In the genomic region with DNA sequence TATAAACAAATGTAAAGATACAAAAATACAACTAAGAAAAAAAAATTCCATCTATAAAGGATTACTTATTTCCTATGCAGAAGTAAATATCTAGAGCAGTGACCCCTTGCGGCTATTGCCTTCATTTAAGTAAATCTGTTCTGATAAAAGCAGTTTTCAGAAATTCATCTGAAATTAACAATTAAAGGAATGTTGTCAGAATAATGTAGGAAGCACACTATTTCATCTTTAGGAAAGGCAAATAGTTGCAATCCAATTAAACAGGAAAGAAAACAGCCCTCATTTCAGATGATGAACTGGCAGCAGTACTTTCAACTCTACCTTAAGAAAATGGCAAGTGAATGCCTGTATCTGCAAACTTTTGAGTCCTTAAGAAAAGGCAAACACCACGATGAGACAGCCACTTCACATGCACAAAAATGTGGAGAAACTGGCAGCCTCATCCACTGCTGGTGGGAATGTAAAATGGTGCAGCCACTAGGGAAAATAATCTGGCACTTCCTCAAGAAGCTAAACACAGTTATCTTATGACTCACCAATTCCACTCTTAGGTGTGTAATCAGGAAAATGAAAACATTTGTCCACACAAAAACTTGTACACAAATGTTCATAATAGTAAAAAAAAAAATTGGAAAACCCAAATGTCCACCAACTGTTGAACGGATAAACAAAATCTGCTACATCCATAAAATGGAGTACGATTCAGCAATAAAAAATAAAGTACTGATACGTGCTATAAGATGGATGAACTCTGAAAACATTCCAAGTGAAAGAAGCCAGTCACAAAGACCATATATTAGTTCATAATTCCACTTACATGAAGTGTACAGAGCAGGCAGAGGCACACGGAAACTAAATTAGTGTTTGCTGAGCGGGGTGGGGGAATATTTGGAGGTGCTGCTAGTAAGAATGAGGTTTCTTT, we compare ENCODE assay signal across 8 cellular contexts. TPM values are rescaled to one million over a fixed set of nuclear protein-coding genes. Genes with fewer than 3 reads are reported as not detected.
DNase-seq lines count a peak whose midpoint lies in the region; TF ChIP-seq lines count a peak whose summit lies in the region.

No MANE protein-coding gene starts in this region.

- H3K27ac Mint-ChIP-seq in activated CD4-positive, alpha-beta memory T cell treated with anti-CD3 and anti-CD28 coated beads for 36 hours = no peak overlapping the region

- peak; percentile 40 for TF ChIP-seq CTCF in astrocyte of the spinal cord (IDR thresholded peaks at IDR 0.05; ENCODE audit: low read depth, low read length)
- TF ChIP-seq CTCF in liver (IDR thresholded peaks at IDR 0.05; ENCODE audit: low read depth, low read length, missing input control) = peak; percentile 7
- TF ChIP-seq CTCF in uterus (IDR thresholded peaks at IDR 0.05) = peak in 2 of 4 experiments; percentile 18

- peaks cover 5 to 34% (median 10%) of the 10 kb centered on the region in 4 donors for H3K4me1 ChIP-seq in liver (ENCODE audit: control insufficient read depth in 4 of 4, insufficient read depth in 4 of 4, low read length in 3 of 4)
- H3K4me1 ChIP-seq in uterus = peaks cover 0 to 4% of the 10 kb centered on the region in 2 donors

- in situ Hi-C loops in astrocyte of the spinal cord (cut with HindIII; ENCODE audit: low sequenced_read_pairs) = no loop called here

- H3K27ac ChIP-seq in liver (ENCODE audit: low read depth in 1 of 2, low read length in 2 of 2) (peak overlapping the region; percentile 97 to 100), uterus (peak overlapping the region; percentile 97 to 99)

- peak overlapping the region; percentile 59 for H3K4me3 ChIP-seq in Jurkat, Clone E6-1 (ENCODE audit: low read length)
- H3K4me3 ChIP-seq in astrocyte of the spinal cord (ENCODE audit: low read depth, low read length) (peak overlapping the region; percentile 92), liver (ENCODE audit: low read depth in 1 of 3, low read length in 3 of 3) (peak overlapping the region; percentile 68 to 99 (median 81)), uterus (peak overlapping the region; percentile 68 to 76)

- intact Hi-C loops in uterus (cut with DNase I; ENCODE audit: low total_unique reads) = no loop called here
- intact Hi-C loops in activated CD4-positive, alpha-beta memory T cell treated with anti-CD3 and anti-CD28 coated beads for 36 hours (cut with micrococcal nuclease) = loop anchor here (2.0 kb wide), 1 partner anchor 46 kb away; no protein-coding TSS in a partner anchor

- H3K4me1 Mint-ChIP-seq in activated CD4-positive, alpha-beta memory T cell treated with anti-CD3 and anti-CD28 coated beads for 36 hours (ENCODE audit: low read depth) = peaks cover 30% of the 10 kb centered on the region

- no peak for TF ChIP-seq POLR2A in uterus (IDR thresholded peaks at IDR 0.05)

- no peaks in the 10 kb centered on the region for H3K27me3 Mint-ChIP-seq in activated CD4-positive, alpha-beta memory T cell treated with anti-CD3 and anti-CD28 coated beads for 36 hours

- no peaks in the 10 kb centered on the region for H3K9me3 ChIP-seq in liver (ENCODE audit: control insufficient read depth in 4 of 4, low read length in 3 of 4)
- no peaks in the 10 kb centered on the region for H3K9me3 ChIP-seq in uterus

- peaks cover 35% of the 10 kb centered on the region for H3K36me3 Mint-ChIP-seq in activated CD4-positive, alpha-beta memory T cell treated with anti-CD3 and anti-CD28 coated beads for 36 hours

- DNase-seq in EL = peak; percentile 85
- DNase-seq in Jurkat, Clone E6-1 (ENCODE audit: low read depth, low spot score) = no peak
- DNase-seq in astrocyte of the spinal cord (ENCODE audit: low read depth, low spot score) = peak; percentile 88
- no peak for DNase-seq in uterus
- no peak for DNase-seq in OCI-M2 (lab: John Stamatoyannopoulos, UW; ENCODE audit: unreplicated experiment)
- DNase-seq in NCI-H774 (lab: John Stamatoyannopoulos, UW) = no peak
- DNase-seq in activated CD4-positive, alpha-beta memory T cell treated with anti-CD3 and anti-CD28 coated beads for 36 hours = no peak

- H3K9ac ChIP-seq in liver (ENCODE audit: low read depth in 1 of 2, low read length in 2 of 2) = peak overlapping the region in 1 of 2 donors; percentile 95

- POLR2A ChIA-PET in activated CD4-positive, alpha-beta memory T cell treated with anti-CD3 and anti-CD28 coated beads for 36 hours (lab: Charles Lee) = interaction anchor here (3.9 kb wide), 1 partner anchor 114 kb away, joined by 21 read pairs; no protein-coding TSS in a partner anchor

- H3K27me3 ChIP-seq in liver (ENCODE audit: control insufficient read depth in 4 of 4, insufficient read depth in 4 of 4, low read length in 3 of 4) (no peaks in the 10 kb centered on the region), uterus (no peaks in the 10 kb centered on the region)

- no peaks in the 10 kb centered on the region for H3K9me3 Mint-ChIP-seq in activated CD4-positive, alpha-beta memory T cell treated with anti-CD3 and anti-CD28 coated beads for 36 hours

- 57% methylated on average over 7 of the region's 7 CpGs for WGBS in liver

- TF ChIP-seq RAD21 in liver (IDR thresholded peaks at IDR 0.05) = peak in 1 of 2 donors; percentile 25

- CTCF ChIA-PET in activated CD4-positive, alpha-beta memory T cell treated with anti-CD3 and anti-CD28 coated beads for 36 hours (lab: Charles Lee) = interaction anchor here (0.8 to 2.6 kb wide), 6 partner anchors 9 to 136 kb away, joined by 4 to 12 read pairs (median 5); a partner anchor contains a TSS

- no peak overlapping the region for H3K4me3 Mint-ChIP-seq in activated CD4-positive, alpha-beta memory T cell treated with anti-CD3 and anti-CD28 coated beads for 36 hours

- peaks cover 0 to 12% (median 7%) of the 10 kb centered on the region in 4 donors for H3K36me3 ChIP-seq in liver (ENCODE audit: control insufficient read depth in 4 of 4, insufficient read depth in 3 of 4, low read depth in 1 of 4, low read length in 3 of 4)
- H3K36me3 ChIP-seq in uterus = no peaks in the 10 kb centered on the region

TF ChIP-seq in liver, 16 proteins besides CTCF, POLR2A, EP300 and RAD21:
- TF ChIP-seq JUND (IDR thresholded peaks at IDR 0.05) (peak in 1 of 2 donors; percentile 78), HNF4G (IDR thresholded peaks at IDR 0.05) (no peak)

RNA-seq across cellular contexts. Expression of a gene that starts 2.0 kb away (rescaled TPM):
- 6.2 TPM for polyA plus RNA-seq in Jurkat, Clone E6-1 (2012; ENCODE audit: insufficient read depth, insufficient read length)
- 1 to 10 TPM; 5.3 to 5.9 TPM for total RNA-seq in liver
- polyA plus RNA-seq in liver = 1 to 10 TPM; 1.1 to 1.6 TPM
- total RNA-seq in uterus = 10 to 100 TPM in 1 of 4 donors, 1 to 10 TPM in 3; 2.3 to 26.9 (median 6.5) TPM
- 1 to 10 TPM; 2.3 to 2.4 TPM for total RNA-seq in activated CD4-positive, alpha-beta memory T cell treated with anti-CD3 and anti-CD28 coated beads for 36 hours

RNA-seq across cellular contexts. Expression of a gene that starts 7.6 kb away (rescaled TPM):
- 64.2 TPM for polyA plus RNA-seq in Jurkat, Clone E6-1 (2012; ENCODE audit: insufficient read depth, insufficient read length)
- 100 to 1,000 TPM in 1 of 2 donors, 10 to 100 TPM in 1; 79.9 to 204 TPM for total RNA-seq in liver
- 10 to 100 TPM; 87.9 to 89.9 TPM for polyA plus RNA-seq in liver
- 100 to 1,000 TPM; 117 to 458 (median 253) TPM for total RNA-seq in uterus
- 10 to 100 TPM; 87.8 to 88.1 TPM for total RNA-seq in activated CD4-positive, alpha-beta memory T cell treated with anti-CD3 and anti-CD28 coated beads for 36 hours

Comparison
In these comparisons a context has a peak if more than half of its experiments do, and no peak if none do; other contexts are left out.
1. DNase-seq: peak in EL (single experiment) and astrocyte of the spinal cord (single experiment); none in Jurkat, Clone E6-1 (single experiment), uterus (0 of 2), OCI-M2 (single experiment), NCI-H774 (single experiment) and activated CD4-positive, alpha-beta memory T cell treated with anti-CD3 and anti-CD28 coated beads for 36 hours (single experiment).
2. Peak in every context shown above with its lines, with median percentiles within 50 percentile points of each other: H3K4me3 ChIP-seq.